Comparison of ENCODE assay signal across 9 cellular contexts in genomic region chr2:26784570-26785234, GRCh38. TPM values are rescaled to one million over a fixed set of nuclear protein-coding genes. Genes with fewer than 3 reads are reported as not detected.
DNase-seq lines count a peak whose midpoint lies in the region; ATAC-seq and TF ChIP-seq lines count a peak whose summit lies in the region.
"Had no signal": no experiment of that assay in that cellular context is flagged by ENCODE, and none has a peak within 500 bp of the region (broad histone marks: within the 10 kb centered on the region; RNA-seq: fewer than 3 reads in every experiment).

No MANE protein-coding gene starts in this region.

- H3K27ac ChIP-seq in SK-N-SH (ENCODE audit: low read depth in 2 of 2, low read length in 1 of 2): peak overlapping the region; percentile 62 to 68; a peak in 3 of 4 replicates
- H3K27ac ChIP-seq in PC-3 (ENCODE audit: low read length): no peak overlapping the region
- H3K27ac ChIP-seq in ovary: no peak overlapping the region
- H3K27ac ChIP-seq in vagina: no peak overlapping the region

- no peaks in the 10 kb centered on the region for H3K9me2 ChIP-seq in SK-N-SH
- no peaks in the 10 kb centered on the region for H3K9me2 ChIP-seq in PC-3 (replicated peaks; ENCODE audit: low read length)

- BruUV-seq in PC-3 (replicated peaks; lab: Mats Ljungman, UMichigan): no TSS peak

- H3K4me3 ChIP-seq in SK-N-SH (ENCODE audit: low read depth in 2 of 2, low read length in 1 of 2) (peak overlapping the region; percentile 61 to 67; a peak in 2 of 4 replicates), PC-3 (ENCODE audit: low read length) (no peak overlapping the region), endocrine pancreas (ENCODE audit: control insufficient read depth, insufficient read depth, low read length) (peak overlapping the region; percentile 33), ovary (peak overlapping the region; percentile 37), vagina (no peak overlapping the region)

- H3K27me3 ChIP-seq in SK-N-SH (ENCODE audit: insufficient read depth): no peaks in the 10 kb centered on the region
- H3K27me3 ChIP-seq in PC-3 (ENCODE audit: low read length): no peaks in the 10 kb centered on the region
- H3K27me3 ChIP-seq in endocrine pancreas (ENCODE audit: control insufficient read depth, insufficient read depth, low read length): no peaks in the 10 kb centered on the region
- H3K27me3 ChIP-seq in ovary: no peaks in the 10 kb centered on the region
- no peaks in the 10 kb centered on the region for H3K27me3 ChIP-seq in vagina

- 95% methylated on average over 19 of the region's 19 CpGs for WGBS in SK-N-SH (ENCODE audit: low lambda C conversion rate)
- 87 to 89% (median 89%) methylated on average over 19 of the region's 19 CpGs for WGBS in ovary, 3 donors

- H3K9ac ChIP-seq in SK-N-SH (peak overlapping the region; percentile 38; the same call in 1 of the 2 replicates), PC-3 (ENCODE audit: low read length) (no peak overlapping the region), endocrine pancreas (ENCODE audit: control insufficient read depth, insufficient read depth, low read length) (no peak overlapping the region)

- H3K4me1 ChIP-seq in SK-N-SH (ENCODE audit: control insufficient read depth in 1 of 2, insufficient read depth in 2 of 2, low read depth in 1 of 2, low read length in 1 of 2): peaks cover 0 to 6% of the 10 kb centered on the region in 2 experiments; a peak in 1 of 4 replicates
- H3K4me1 ChIP-seq in PC-3 (ENCODE audit: insufficient read depth, low read length): peaks cover 14% of the 10 kb centered on the region
- H3K4me1 ChIP-seq in endocrine pancreas (ENCODE audit: control insufficient read depth, insufficient read depth, low read length): no peaks in the 10 kb centered on the region
- H3K4me1 ChIP-seq in ovary (ENCODE audit: insufficient read depth): peaks cover 3% of the 10 kb centered on the region
- peaks cover 8% of the 10 kb centered on the region for H3K4me1 ChIP-seq in vagina

- no peak for TF ChIP-seq EP300 in SK-N-SH (IDR thresholded peaks at IDR 0.05; ENCODE audit: borderline replicate concordance in 1 of 2, low read depth in 1 of 2, low read length in 1 of 2)
- TF ChIP-seq EP300 in ovary (IDR thresholded peaks at IDR 0.05): no peak

- H3K4me2 ChIP-seq in SK-N-SH: peak overlapping the region; percentile 80
- 0 out of 2 replicates have a peak overlapping the region, but pooled peaks have one; percentile 77 for H3K4me2 ChIP-seq in PC-3 (ENCODE audit: low read length)

- H3K79me2 ChIP-seq in SK-N-SH (ENCODE audit: insufficient read depth) (peaks cover 35% of the 10 kb centered on the region), PC-3 (ENCODE audit: low read length) (peaks cover 38% of the 10 kb centered on the region)

- intact Hi-C loops in PC-3 (cut with micrococcal nuclease): no loop called here
- intact Hi-C loops in ovary (cut with DNase I): no loop called here
- intact Hi-C loops in vagina (cut with DNase I): no loop called here

- POLR2A ChIA-PET in SK-N-SH (lab: Yijun Ruan, JAX) (no interaction called here), PC-3 (lab: Charles Lee; ENCODE audit: unreplicated experiment) (no interaction called here)

- no peak for TF ChIP-seq RAD21 in SK-N-SH (IDR thresholded peaks at IDR 0.05; ENCODE audit: low read length)

- TF ChIP-seq CTCF in SK-N-SH (IDR thresholded peaks at IDR 0.05) (no peak), PC-3 (conservative IDR thresholded peaks at IDR 0.05; ENCODE audit: low read depth, low read length) (no peak), ovary (IDR thresholded peaks at IDR 0.05) (no peak), vagina (IDR thresholded peaks at IDR 0.05) (no peak)

- peaks cover 10% of the 10 kb centered on the region for H3F3A ChIP-seq in SK-N-SH (replicated peaks; ENCODE audit: insufficient read depth)
- H3F3A ChIP-seq in PC-3 (ENCODE audit: low read length, unreplicated experiment): no peaks in the 10 kb centered on the region

- peaks cover 10 to 18% of the 10 kb centered on the region in 2 experiments for H3K36me3 ChIP-seq in SK-N-SH (replicated peaks in 1 of 2; ENCODE audit: control insufficient read depth in 1 of 2, insufficient read depth in 2 of 2, low read length in 1 of 2)
- H3K36me3 ChIP-seq in PC-3 (ENCODE audit: low read depth, low read length): peaks cover 12% of the 10 kb centered on the region; the same call in 1 of the 2 replicates
- peaks cover 3% of the 10 kb centered on the region for H3K36me3 ChIP-seq in endocrine pancreas (ENCODE audit: control insufficient read depth, insufficient read depth, low read length)
- H3K36me3 ChIP-seq in ovary: no peaks in the 10 kb centered on the region
- H3K36me3 ChIP-seq in vagina: peaks cover 0 to 20% of the 10 kb centered on the region in 2 donors

- no peaks in the 10 kb centered on the region for H4K20me1 ChIP-seq in SK-N-SH (ENCODE audit: insufficient read depth)
- peaks cover 7% of the 10 kb centered on the region; the same call in 1 of the 2 replicates for H4K20me1 ChIP-seq in PC-3 (ENCODE audit: low read length)

- no peak for ATAC-seq in SK-N-SH treated with all-trans-retinoic acid at 6 μM for 48 hours
- ATAC-seq in PC-3: no peak

- no peak overlapping the region for H2AFZ ChIP-seq in SK-N-SH (ENCODE audit: low read depth)
- peak overlapping the region; percentile 90 for H2AFZ ChIP-seq in PC-3 (ENCODE audit: low read length)

- TF ChIP-seq POLR2A in ovary (IDR thresholded peaks at IDR 0.05): no peak
- TF ChIP-seq POLR2A in vagina (IDR thresholded peaks at IDR 0.05): no peak

- no peak for DNase-seq in SK-N-SH
- DNase-seq in PC-3: no peak
- DNase-seq in ovary: no peak
- DNase-seq in vagina (ENCODE audit: extremely low spot score in 2 of 2): no peak
- no peak for DNase-seq in cerebellum (ENCODE audit: low spot score)
- no peak for DNase-seq in epidermal melanocyte (ENCODE audit: insufficient read length, low spot score)
- DNase-seq: NCI-H1694 treated with DMSO at 0.1 percent for 48 hours had no signal

- CTCF ChIA-PET in SK-N-SH (lab: Yijun Ruan, JAX) (interaction anchor here (1.2 kb wide), 1 partner anchor 173 kb away, joined by 4 read pairs; no protein-coding TSS in a partner anchor), PC-3 (lab: Charles Lee) (no interaction called here)

- no peaks in the 10 kb centered on the region for H3K9me3 ChIP-seq in SK-N-SH
- H3K9me3 ChIP-seq in PC-3 (ENCODE audit: low read length): no peaks in the 10 kb centered on the region
- H3K9me3 ChIP-seq in endocrine pancreas (ENCODE audit: control insufficient read depth, low read length): no peaks in the 10 kb centered on the region
- no peaks in the 10 kb centered on the region for H3K9me3 ChIP-seq in ovary
- no peaks in the 10 kb centered on the region for H3K9me3 ChIP-seq in vagina

TF ChIP-seq in SK-N-SH, 30 proteins besides CTCF, POLR2A, EP300 and RAD21:
- no peak for TF ChIP-seq YY1 (IDR thresholded peaks at IDR 0.05; ENCODE audit: low read depth)
- no peak for TF ChIP-seq FOXJ3 (CRISPR knock-in tag; IDR thresholded peaks at IDR 0.05)
- TF ChIP-seq POLR2AphosphoS5 (IDR thresholded peaks at IDR 0.05; ENCODE audit: low read depth, low read length): no peak
- no peak for TF ChIP-seq PBX3 (IDR thresholded peaks at IDR 0.05)
- TF ChIP-seq CHD2 (IDR thresholded peaks at IDR 0.05; ENCODE audit: low read length, partially characterized antibody): no peak
TF ChIP-seq in SK-N-SH: peak in this region for 0.

TF ChIP-seq in SK-N-SH treated with all-trans-retinoic acid at 6 μM for 48 hours, 23 proteins besides CTCF, POLR2A, EP300 and RAD21 (continues in another document):
- TF ChIP-seq ZNF8 (CRISPR knock-in tag; IDR thresholded peaks at IDR 0.05) (no peak), SNAI2 (CRISPR knock-in tag; IDR thresholded peaks at IDR 0.05) (no peak), ISL1 (CRISPR knock-in tag; IDR thresholded peaks at IDR 0.05) (no peak), PPARA (CRISPR knock-in tag; IDR thresholded peaks at IDR 0.05; ENCODE audit: borderline replicate concordance) (no peak), ZNF70 (CRISPR knock-in tag; IDR thresholded peaks at IDR 0.05) (no peak), ZFP30 (CRISPR knock-in tag; IDR thresholded peaks at IDR 0.05) (no peak), ESRRG (CRISPR knock-in tag; IDR thresholded peaks at IDR 0.05) (no peak)
- TF ChIP-seq, protein P1, sequence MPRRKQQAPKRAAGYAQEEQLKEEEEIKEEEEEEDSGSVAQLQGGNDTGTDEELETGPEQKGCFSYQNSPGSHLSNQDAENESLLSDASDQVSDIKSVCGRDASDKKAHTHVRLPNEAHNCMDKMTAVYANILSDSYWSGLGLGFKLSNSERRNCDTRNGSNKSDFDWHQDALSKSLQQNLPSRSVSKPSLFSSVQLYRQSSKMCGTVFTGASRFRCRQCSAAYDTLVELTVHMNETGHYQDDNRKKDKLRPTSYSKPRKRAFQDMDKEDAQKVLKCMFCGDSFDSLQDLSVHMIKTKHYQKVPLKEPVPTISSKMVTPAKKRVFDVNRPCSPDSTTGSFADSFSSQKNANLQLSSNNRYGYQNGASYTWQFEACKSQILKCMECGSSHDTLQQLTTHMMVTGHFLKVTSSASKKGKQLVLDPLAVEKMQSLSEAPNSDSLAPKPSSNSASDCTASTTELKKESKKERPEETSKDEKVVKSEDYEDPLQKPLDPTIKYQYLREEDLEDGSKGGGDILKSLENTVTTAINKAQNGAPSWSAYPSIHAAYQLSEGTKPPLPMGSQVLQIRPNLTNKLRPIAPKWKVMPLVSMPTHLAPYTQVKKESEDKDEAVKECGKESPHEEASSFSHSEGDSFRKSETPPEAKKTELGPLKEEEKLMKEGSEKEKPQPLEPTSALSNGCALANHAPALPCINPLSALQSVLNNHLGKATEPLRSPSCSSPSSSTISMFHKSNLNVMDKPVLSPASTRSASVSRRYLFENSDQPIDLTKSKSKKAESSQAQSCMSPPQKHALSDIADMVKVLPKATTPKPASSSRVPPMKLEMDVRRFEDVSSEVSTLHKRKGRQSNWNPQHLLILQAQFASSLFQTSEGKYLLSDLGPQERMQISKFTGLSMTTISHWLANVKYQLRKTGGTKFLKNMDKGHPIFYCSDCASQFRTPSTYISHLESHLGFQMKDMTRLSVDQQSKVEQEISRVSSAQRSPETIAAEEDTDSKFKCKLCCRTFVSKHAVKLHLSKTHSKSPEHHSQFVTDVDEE (CRISPR knock-in tag; IDR thresholded peaks at IDR 0.05): no peak

RNA-seq across cellular contexts. Expression of gene CENPA, which starts 1.2 kb away (rescaled TPM):
- polyA plus RNA-seq in SK-N-SH (2012; rRNA removed) (17.0 and 19.5 TPM in 2 replicates), ovary (1 to 10 TPM in 1 of 2 donors, under 1 TPM in 1; 0.21 to 1.4 TPM)
- polyA plus RNA-seq in SK-N-SH (2012; cell fraction: cytosol; rRNA removed): 15.4 and 19.7 TPM in 2 replicates
- polyA plus RNA-seq in SK-N-SH (2012; cell fraction: nucleus; rRNA removed): 8.0 and 9.4 TPM in 2 replicates
- total RNA-seq in PC-3 (2014; rRNA removed) (40.8 and 42.4 TPM in 2 replicates), ovary (1 to 10 TPM in 1 of 7 donors, under 1 TPM in 2, not detected in 4; 0.56 to 1.0 (median 0.87) TPM), vagina (not detected), cerebellum (4.6 TPM)

RNA-seq across cellular contexts. Expression of gene SLC35F6, which starts 20.6 kb away (rescaled TPM):
- polyA plus RNA-seq in SK-N-SH (2012; rRNA removed) (15.9 and 16.0 TPM in 2 replicates), ovary (10 to 100 TPM; 11.1 to 27.3 TPM)
- polyA plus RNA-seq in SK-N-SH (2012; cell fraction: cytosol; rRNA removed): 8.3 and 12.6 TPM in 2 replicates
- polyA plus RNA-seq in SK-N-SH (2012; cell fraction: nucleus; rRNA removed): 10.6 and 12.1 TPM in 2 replicates
- total RNA-seq in PC-3 (2014; rRNA removed) (33.9 and 43.8 TPM in 2 replicates), ovary (10 to 100 TPM; 13.1 to 53.5 (median 26.8) TPM), vagina (40.8 TPM), cerebellum (18.3 TPM)

Comparison
In these comparisons a context has a peak if more than half of its experiments do, and no peak if none do; other contexts are left out.
1. H3K27ac ChIP-seq: peak in SK-N-SH (2 of 2); none in PC-3 (single experiment), ovary (0 of 2) and vagina (single experiment).
2. H3K4me3 ChIP-seq: peak in SK-N-SH (2 of 2), endocrine pancreas (single experiment) and ovary (single experiment); none in PC-3 (single experiment) and vagina (0 of 2).